In genomic region chr2:47014564-47015051, GRCh38 we compare ENCODE assay signal across 12 cellular contexts.
DNase-seq lines count a peak whose midpoint lies in the region; ATAC-seq and TF ChIP-seq lines count a peak whose summit lies in the region.
"Had no signal": no experiment of that assay in that cellular context is flagged by ENCODE, and none has a peak within 500 bp of the region (broad histone marks: within the 10 kb centered on the region; RNA-seq: fewer than 3 reads in every experiment).

No MANE protein-coding gene starts in this region.

- H3K4me3 ChIP-seq in mammary epithelial cell (replicated peaks in 1 of 3; ENCODE audit: insufficient read depth in 1 of 3, low read depth in 2 of 3, low read length in 3 of 3) = no peak overlapping the region
- H3K4me3 ChIP-seq in coronary artery = no peak overlapping the region
- H3K4me3 ChIP-seq in neural progenitor cell = no peak overlapping the region
- H3K4me3 ChIP-seq in thyroid gland (replicated peaks in 1 of 3) = no peak overlapping the region
- no peak overlapping the region for H3K4me3 ChIP-seq in GM23248
- H3K4me3 ChIP-seq: cardiac muscle cell had no signal

- TF ChIP-seq CTCF in MCF 10A (IDR thresholded peaks at IDR 0.05; ENCODE audit: unreplicated experiment) = no peak
- no peak for TF ChIP-seq CTCF in mammary epithelial cell (conservative IDR thresholded peaks at IDR 0.05 in 1 of 2, IDR thresholded peaks at IDR 0.05 in 1 of 2; ENCODE audit: extremely low read depth in 1 of 2, insufficient read depth in 1 of 2, low read depth in 1 of 2, low read length in 2 of 2)
- TF ChIP-seq CTCF in coronary artery (IDR thresholded peaks at IDR 0.05) = no peak
- TF ChIP-seq CTCF in neural progenitor cell (IDR thresholded peaks at IDR 0.05) = no peak
- no peak for TF ChIP-seq CTCF in thyroid gland (IDR thresholded peaks at IDR 0.05)
- TF ChIP-seq CTCF in activated CD8-positive, alpha-beta T cell treated with anti-CD3 and anti-CD28 coated beads for 36 hours (IDR thresholded peaks at IDR 0.05) = no peak

- H2AFZ ChIP-seq in mammary epithelial cell (ENCODE audit: low read depth, low read length) (no peak overlapping the region), neural progenitor cell (replicated peaks) (no peak overlapping the region), GM23248 (no peak overlapping the region)

- H3K27me3 ChIP-seq in mammary epithelial cell (ENCODE audit: insufficient read depth, low read length) (no peaks in the 10 kb centered on the region), neural progenitor cell (no peaks in the 10 kb centered on the region), thyroid gland (no peaks in the 10 kb centered on the region), GM23248 (replicated peaks; ENCODE audit: insufficient read depth) (no peaks in the 10 kb centered on the region)
- H3K27me3 ChIP-seq: cardiac muscle cell had no signal

- H3K27ac ChIP-seq in mammary epithelial cell (ENCODE audit: insufficient read depth, low read depth, low read length) (no peak overlapping the region), coronary artery (peak overlapping the region; percentile 72 to 81), neural progenitor cell (no peak overlapping the region), thyroid gland (peak overlapping the region in 1 of 3 donors; percentile 82), GM23248 (no peak overlapping the region)
- H3K27ac ChIP-seq: cardiac muscle cell had no signal

- dilution Hi-C loops in mammary epithelial cell (cut with HindIII; ENCODE audit: low sequenced_read_pairs) = no loop called here

- peaks cover 10% of the 10 kb centered on the region for H3K4me1 Mint-ChIP-seq in MCF 10A (ENCODE audit: insufficient read depth, unreplicated experiment)
- peaks cover 40% of the 10 kb centered on the region for H3K4me1 Mint-ChIP-seq in neural progenitor cell
- H3K4me1 Mint-ChIP-seq in activated CD8-positive, alpha-beta T cell treated with anti-CD3 and anti-CD28 coated beads for 36 hours (ENCODE audit: low read depth) = no peaks in the 10 kb centered on the region

- H4K20me1 ChIP-seq in mammary epithelial cell (ENCODE audit: insufficient read depth, low read length) = no peaks in the 10 kb centered on the region
- H4K20me1 ChIP-seq in neural progenitor cell (ENCODE audit: low read depth) = no peaks in the 10 kb centered on the region
- no peaks in the 10 kb centered on the region for H4K20me1 ChIP-seq in GM23248 (ENCODE audit: insufficient read depth)

- peak overlapping the region; percentile 4 for H3K27ac Mint-ChIP-seq in MCF 10A (ENCODE audit: low read depth, unreplicated experiment)
- H3K27ac Mint-ChIP-seq in neural progenitor cell = peak overlapping the region; percentile 33
- no peak overlapping the region for H3K27ac Mint-ChIP-seq in activated CD8-positive, alpha-beta T cell treated with anti-CD3 and anti-CD28 coated beads for 36 hours
- H3K27ac Mint-ChIP-seq: activated T-cell treated with anti-CD3 and anti-CD28 coated beads, Interleukin-2, amount 50 U/mL, for 24 hours had no signal

- H3K9me3 Mint-ChIP-seq in MCF 10A (ENCODE audit: unreplicated experiment) (no peaks in the 10 kb centered on the region), neural progenitor cell (no peaks in the 10 kb centered on the region)
- H3K9me3 Mint-ChIP-seq in activated CD8-positive, alpha-beta T cell treated with anti-CD3 and anti-CD28 coated beads for 36 hours = no peaks in the 10 kb centered on the region
- H3K9me3 Mint-ChIP-seq: activated T-cell treated with anti-CD3 and anti-CD28 coated beads, Interleukin-2, amount 50 U/mL, for 24 hours had no signal

- H3K4me1 ChIP-seq in mammary epithelial cell (ENCODE audit: insufficient read depth, low read length) (peaks cover 5% of the 10 kb centered on the region), neural progenitor cell (no peaks in the 10 kb centered on the region), thyroid gland (peaks cover 10 to 12% of the 10 kb centered on the region in 2 donors), GM23248 (ENCODE audit: insufficient read depth) (peaks cover 13% of the 10 kb centered on the region)

- CTCF ChIA-PET in MCF 10A (lab: Yijun Ruan, JAX) = interaction anchor here (0.7 kb wide), 1 partner anchor 474 kb away, joined by 3 read pairs; no protein-coding TSS in a partner anchor
- CTCF ChIA-PET in mammary epithelial cell (lab: Charles Lee; ENCODE audit: low non-redundant PET) = no interaction called here
- CTCF ChIA-PET in activated CD8-positive, alpha-beta T cell treated with anti-CD3 and anti-CD28 coated beads for 36 hours (lab: Charles Lee) = no interaction called here

- H3K4me2 ChIP-seq in mammary epithelial cell (ENCODE audit: insufficient read depth, low read depth, low read length) = no peak overlapping the region
- H3K4me2 ChIP-seq in neural progenitor cell = no peak overlapping the region
- H3K4me2 ChIP-seq in GM23248 (ENCODE audit: unreplicated experiment) = no peak overlapping the region

- no peak for DNase-seq in MCF 10A (ENCODE audit: unreplicated experiment)
- no peak for DNase-seq in mammary epithelial cell
- DNase-seq in coronary artery (ENCODE audit: low spot score) = peak; percentile 81
- DNase-seq in neural progenitor cell (ENCODE audit: low spot score) = no peak
- no peak for DNase-seq in thyroid gland
- DNase-seq in GM23248 = no peak
- DNase-seq in activated CD8-positive, alpha-beta T cell treated with anti-CD3 and anti-CD28 coated beads for 36 hours = no peak
- DNase-seq: activated T-cell treated with anti-CD3 and anti-CD28 coated beads, Interleukin-2, amount 50 U/mL, for 24 hours; left colon; NCI-H187 had no signal

- H3K4me3 Mint-ChIP-seq in MCF 10A (ENCODE audit: unreplicated experiment) = no peak overlapping the region
- no peak overlapping the region for H3K4me3 Mint-ChIP-seq in neural progenitor cell
- no peak overlapping the region for H3K4me3 Mint-ChIP-seq in activated CD8-positive, alpha-beta T cell treated with anti-CD3 and anti-CD28 coated beads for 36 hours
- H3K4me3 Mint-ChIP-seq: activated T-cell treated with anti-CD3 and anti-CD28 coated beads, Interleukin-2, amount 50 U/mL, for 24 hours had no signal

- H3K79me2 ChIP-seq in mammary epithelial cell (ENCODE audit: insufficient read depth, low read length) (no peaks in the 10 kb centered on the region), neural progenitor cell (ENCODE audit: low read depth) (no peaks in the 10 kb centered on the region), GM23248 (ENCODE audit: insufficient read depth) (no peaks in the 10 kb centered on the region)

- no peak for ATAC-seq in activated CD8-positive, alpha-beta T cell treated with anti-CD3 and anti-CD28 coated beads for 36 hours
- ATAC-seq in HG03469 (IDR thresholded peaks at IDR 0.05; ENCODE audit: unreplicated experiment) = no peak

- H3K9ac ChIP-seq in mammary epithelial cell (ENCODE audit: insufficient read depth, low read length) = no peak overlapping the region
- no peak overlapping the region for H3K9ac ChIP-seq in neural progenitor cell
- H3K9ac ChIP-seq in GM23248 = no peak overlapping the region

- in situ Hi-C loops in mammary epithelial cell (cut with MboI; ENCODE audit: low sequenced_read_pairs in 2 of 2) (no loop called here), GM23248 (cut with MboI) (no loop called here)

- no peaks in the 10 kb centered on the region for H3F3A ChIP-seq in neural progenitor cell (ENCODE audit: low read depth)
- H3F3A ChIP-seq in GM23248 (ENCODE audit: insufficient read depth) = peaks cover 50% of the 10 kb centered on the region

- no peaks in the 10 kb centered on the region for H3K27me3 Mint-ChIP-seq in MCF 10A (ENCODE audit: insufficient read depth, unreplicated experiment)
- peaks cover 9% of the 10 kb centered on the region for H3K27me3 Mint-ChIP-seq in neural progenitor cell (ENCODE audit: insufficient read depth, low read depth)
- H3K27me3 Mint-ChIP-seq in activated CD8-positive, alpha-beta T cell treated with anti-CD3 and anti-CD28 coated beads for 36 hours = no peaks in the 10 kb centered on the region
- H3K27me3 Mint-ChIP-seq: activated T-cell treated with anti-CD3 and anti-CD28 coated beads, Interleukin-2, amount 50 U/mL, for 24 hours had no signal

- H3K36me3 Mint-ChIP-seq in MCF 10A (ENCODE audit: insufficient read depth, unreplicated experiment) = peaks cover 64% of the 10 kb centered on the region
- peaks cover 16% of the 10 kb centered on the region for H3K36me3 Mint-ChIP-seq in neural progenitor cell
- H3K36me3 Mint-ChIP-seq in activated CD8-positive, alpha-beta T cell treated with anti-CD3 and anti-CD28 coated beads for 36 hours (ENCODE audit: low read depth) = peaks cover 23% of the 10 kb centered on the region

- H3K9me2 ChIP-seq in GM23248 (ENCODE audit: insufficient read depth) = no peaks in the 10 kb centered on the region

- BruUV-seq in MCF 10A (replicated peaks; lab: Mats Ljungman, UMichigan) (no TSS peak), mammary epithelial cell (replicated peaks; lab: Mats Ljungman, UMichigan) (no TSS peak)

- POLR2A ChIA-PET in MCF 10A (lab: Yijun Ruan, JAX) = no interaction called here
- POLR2A ChIA-PET in activated CD8-positive, alpha-beta T cell treated with anti-CD3 and anti-CD28 coated beads for 36 hours (lab: Charles Lee) = no interaction called here

- intact Hi-C loops in MCF 10A (cut with micrococcal nuclease) (loop anchor here (1.0 kb wide), 1 partner anchor 309 kb away; no protein-coding TSS in a partner anchor), mammary epithelial cell (cut with micrococcal nuclease) (loop anchor here (1.0 to 5.0 kb wide), 3 partner anchors 108 to 309 kb away; no protein-coding TSS in a partner anchor), thyroid gland (cut with DNase I) (no loop called here)
- intact Hi-C loops in activated CD8-positive, alpha-beta T cell treated with anti-CD3 and anti-CD28 coated beads for 36 hours (cut with micrococcal nuclease) = no loop called here

- no peaks in the 10 kb centered on the region for H3K9me3 ChIP-seq in mammary epithelial cell (replicated peaks; ENCODE audit: insufficient read depth, low read length)
- no peaks in the 10 kb centered on the region for H3K9me3 ChIP-seq in neural progenitor cell (ENCODE audit: low read depth)
- no peaks in the 10 kb centered on the region for H3K9me3 ChIP-seq in thyroid gland
- H3K9me3 ChIP-seq in GM23248 (ENCODE audit: low read depth) = no peaks in the 10 kb centered on the region

- WGBS in mammary epithelial cell (ENCODE audit: low coverage, missing lambda C conversion rate) = 61% methylated on average over 11 of the region's 11 CpGs
- WGBS in thyroid gland, 2 donors = 73 to 84% methylated on average over 11 of the region's 11 CpGs
- 50% methylated on average over 11 of the region's 11 CpGs for WGBS in GM23248 (ENCODE audit: low coverage in 1 of 2, low lambda C conversion rate in 2 of 2, missing lambda C conversion rate in 2 of 2), 2 experiments

- H3K36me3 ChIP-seq in mammary epithelial cell (ENCODE audit: insufficient read depth, low read length) (peaks cover 8% of the 10 kb centered on the region), neural progenitor cell (no peaks in the 10 kb centered on the region), thyroid gland (peaks cover 15% of the 10 kb centered on the region in 2 donors), GM23248 (ENCODE audit: low read depth) (peaks cover 38% of the 10 kb centered on the region)
- H3K36me3 ChIP-seq: cardiac muscle cell had no signal

- TF ChIP-seq POLR2A in thyroid gland (IDR thresholded peaks at IDR 0.05) = no peak

Comparison
In these comparisons a context has a peak if more than half of its experiments do, and no peak if none do; other contexts are left out.
1. H3K27ac ChIP-seq: peak in coronary artery (2 of 2); none in mammary epithelial cell (single experiment), neural progenitor cell (single experiment) and GM23248 (single experiment).
2. intact Hi-C loops: an anchor here in MCF 10A (1.0 kb wide) and mammary epithelial cell (1.0 to 5.0 kb wide); none called in thyroid gland and activated CD8-positive, alpha-beta T cell treated with anti-CD3 and anti-CD28 coated beads for 36 hours.